ENCODE assay signal across 8 cellular contexts in genomic region chr3:183824761-183825379, GRCh38. TPM values are rescaled to one million over a fixed set of nuclear protein-coding genes. Genes with fewer than 3 reads are reported as not detected.
DNase-seq lines count a peak whose midpoint lies in the region; ATAC-seq and TF ChIP-seq lines count a peak whose summit lies in the region.

No MANE protein-coding gene starts in this region.

- no peaks in the 10 kb centered on the region for H3K36me3 ChIP-seq in ACC112 (ENCODE audit: insufficient read depth, low read length)
- peaks cover 19% of the 10 kb centered on the region for H3K36me3 ChIP-seq in HUES6 (ENCODE audit: control insufficient read depth, insufficient read depth, low read length)
- peaks cover 2 to 12% of the 10 kb centered on the region in 2 experiments for H3K36me3 ChIP-seq in trophoblast cell (ENCODE audit: control insufficient read depth in 1 of 2, insufficient read depth in 2 of 2, low read length in 2 of 2)

- peak overlapping the region; percentile 99 for H3K4me2 ChIP-seq in trophoblast cell (ENCODE audit: low read length)

- H3K4me3 Mint-ChIP-seq in activated naive CD4-positive, alpha-beta T cell treated with anti-CD3 and anti-CD28 coated beads, Interleukin-2, amount 10 ng/mL, durations not matched to agents 7 days and 5 days: peak overlapping the region; percentile 78

- ATAC-seq in GM18502 (IDR thresholded peaks at IDR 0.05; ENCODE audit: poor library complexity, unreplicated experiment): peak; percentile 39

- POLR2A ChIA-PET in GM10248 (lab: Yijun Ruan, JAX): no interaction called here

- WGBS in trophoblast cell (ENCODE audit: extremely low coverage, insufficient coverage, insufficient read length): no CpG with 5 or more reads among the region's 74 CpGs

- H3K14ac ChIP-seq in trophoblast cell (ENCODE audit: low read length): peak overlapping the region; percentile 11

- no peak for TF ChIP-seq CTCF in GM10248 (IDR thresholded peaks at IDR 0.05; ENCODE audit: control extremely low read depth, extremely low read depth, low read depth, missing control alignments)

- no peaks in the 10 kb centered on the region for H3K9me3 Mint-ChIP-seq in activated naive CD4-positive, alpha-beta T cell treated with anti-CD3 and anti-CD28 coated beads, Interleukin-2, amount 10 ng/mL, durations not matched to agents 7 days and 5 days

- H2BK120ac ChIP-seq in trophoblast cell (ENCODE audit: insufficient read depth, low read length, poor library complexity): no peak overlapping the region

- H2BK5ac ChIP-seq in trophoblast cell (ENCODE audit: low read depth, low read length, poor library complexity): no peak overlapping the region

- H3K27me3 ChIP-seq in ACC112 (ENCODE audit: insufficient read depth, low read length): no peaks in the 10 kb centered on the region
- peaks cover 12% of the 10 kb centered on the region for H3K27me3 ChIP-seq in HUES6 (ENCODE audit: control insufficient read depth, insufficient read depth, low read length)
- no peaks in the 10 kb centered on the region for H3K27me3 ChIP-seq in trophoblast cell (ENCODE audit: insufficient read depth, low read length)

- peaks cover 2% of the 10 kb centered on the region for H3K36me3 Mint-ChIP-seq in activated naive CD4-positive, alpha-beta T cell treated with anti-CD3 and anti-CD28 coated beads, Interleukin-2, amount 10 ng/mL, durations not matched to agents 7 days and 5 days

- CTCF ChIA-PET in activated naive CD4-positive, alpha-beta T cell treated with anti-CD3 and anti-CD28 coated beads, Interleukin-2, amount 10 ng/mL, durations not matched to agents 7 days and 5 days (lab: Charles Lee): interaction anchor here (1.1 kb wide), 1 partner anchor 60 kb away, joined by 4 read pairs; the partner anchor contains the start of gene PARL
- CTCF ChIA-PET in GM10248 (lab: Yijun Ruan, JAX): interaction anchor here (1.0 to 2.7 kb wide), 3 partner anchors 18 to 60 kb away, joined by 3 to 11 read pairs (median 10); partner anchors contain the start of gene PARL

- no peak overlapping the region for H4K12ac ChIP-seq in trophoblast cell (ENCODE audit: low read depth, low read length)

- no peak overlapping the region for H2AK5ac ChIP-seq in trophoblast cell (ENCODE audit: low read length)

- H3K27ac Mint-ChIP-seq in activated naive CD4-positive, alpha-beta T cell treated with anti-CD3 and anti-CD28 coated beads, Interleukin-2, amount 10 ng/mL, durations not matched to agents 7 days and 5 days: no peak overlapping the region

- no peak overlapping the region for H3K4ac ChIP-seq in trophoblast cell (ENCODE audit: low read depth, low read length)

- H3K79me1 ChIP-seq in trophoblast cell (ENCODE audit: low read length): no peaks in the 10 kb centered on the region

- H3K4me1 ChIP-seq in ACC112 (ENCODE audit: control insufficient read depth, insufficient read depth, low read length, unreplicated experiment) (no peaks in the 10 kb centered on the region), HUES6 (ENCODE audit: control insufficient read depth, insufficient read depth, low read length) (0 out of 2 replicates have a peak, but pooled peaks cover 6% of the 10 kb centered on the region), trophoblast cell (ENCODE audit: control insufficient read depth in 1 of 2, insufficient read depth in 2 of 2, low read length in 2 of 2) (peaks cover 9 to 10% of the 10 kb centered on the region in 2 experiments)

- H3K4me1 Mint-ChIP-seq in activated naive CD4-positive, alpha-beta T cell treated with anti-CD3 and anti-CD28 coated beads, Interleukin-2, amount 10 ng/mL, durations not matched to agents 7 days and 5 days: peaks cover 15% of the 10 kb centered on the region

- H4K8ac ChIP-seq in trophoblast cell (ENCODE audit: low read depth, low read length): no peak overlapping the region

- intact Hi-C loops in cardiac septum (cut with DNase I): no loop called here

- no peak overlapping the region for H3K18ac ChIP-seq in trophoblast cell (ENCODE audit: low read length)

- H3K9me3 ChIP-seq in HUES6 (ENCODE audit: control insufficient read depth, insufficient read depth, low read depth, low read length): no peaks in the 10 kb centered on the region
- H3K9me3 ChIP-seq in trophoblast cell (ENCODE audit: insufficient read depth, low read depth, low read length): no peaks in the 10 kb centered on the region

- peaks cover 28% of the 10 kb centered on the region for H3K27me3 Mint-ChIP-seq in activated naive CD4-positive, alpha-beta T cell treated with anti-CD3 and anti-CD28 coated beads, Interleukin-2, amount 10 ng/mL, durations not matched to agents 7 days and 5 days

- H2BK12ac ChIP-seq in trophoblast cell (ENCODE audit: low read length): no peak overlapping the region

- DNase-seq in activated naive CD4-positive, alpha-beta T cell treated with anti-CD3 and anti-CD28 coated beads, Interleukin-2, amount 10 ng/mL, durations not matched to agents 7 days and 5 days: peak; percentile 37
- DNase-seq in cardiac septum (ENCODE audit: low spot score): peak; percentile 73
- DNase-seq in trophoblast cell: no peak
- no peak for DNase-seq in NOMO-1 treated with dmso at 0.1 percent for 144 hours (lab: John Stamatoyannopoulos, UW; ENCODE audit: unreplicated experiment)
- DNase-seq in GM10248 (ENCODE audit: extremely low spot score): no peak

- H3K79me2 ChIP-seq in ACC112 (ENCODE audit: control insufficient read depth, insufficient read depth, low read length, unreplicated experiment) (no peaks in the 10 kb centered on the region), trophoblast cell (ENCODE audit: control insufficient read depth, insufficient read depth, low read length, poor library complexity) (no peaks in the 10 kb centered on the region)

- H2AFZ ChIP-seq in ACC112 (ENCODE audit: low read length, unreplicated experiment) (peak overlapping the region; percentile 99), trophoblast cell (ENCODE audit: insufficient read depth, low read length, poor library complexity) (peak overlapping the region; percentile 74)

- H3K9ac ChIP-seq in HUES6 (ENCODE audit: low read length): peak overlapping the region; percentile 61
- peak overlapping the region; percentile 79 for H3K9ac ChIP-seq in trophoblast cell (ENCODE audit: low read length)

- H3K4me3 ChIP-seq in ACC112 (ENCODE audit: low read depth, low read length): peak overlapping the region; percentile 95
- peak overlapping the region; percentile 88 for H3K4me3 ChIP-seq in HUES6 (ENCODE audit: low read depth, low read length)
- peak overlapping the region; percentile 84 for H3K4me3 ChIP-seq in trophoblast cell (ENCODE audit: low read depth, low read length)

- H3K23ac ChIP-seq in trophoblast cell (ENCODE audit: low read length): no peak overlapping the region

- H4K91ac ChIP-seq in trophoblast cell (ENCODE audit: low read depth, low read length): no peak overlapping the region

- H3K27ac ChIP-seq in ACC112 (ENCODE audit: low read depth, low read length): no peak overlapping the region
- H3K27ac ChIP-seq in HUES6 (ENCODE audit: low read depth, low read length): no peak overlapping the region
- H3K27ac ChIP-seq in trophoblast cell (ENCODE audit: low read depth, low read length): no peak overlapping the region

RNA-seq across cellular contexts. Expression of gene MAP6D1, which starts 0.5 kb away (rescaled TPM):
- 2.3 TPM for total RNA-seq in cardiac septum
- 3.0 and 3.5 TPM in 2 replicates for polyA plus RNA-seq in trophoblast cell (2013)

RNA-seq across cellular contexts. Expression of gene PARL, which starts 59.8 kb away (rescaled TPM):
- total RNA-seq in cardiac septum: 57.2 TPM
- 54.4 and 56.6 TPM in 2 replicates for polyA plus RNA-seq in trophoblast cell (2013)

Comparison
In these comparisons a context has a peak if more than half of its experiments do, and no peak if none do; other contexts are left out.
1. DNase-seq: peak in activated naive CD4-positive, alpha-beta T cell treated with anti-CD3 and anti-CD28 coated beads, Interleukin-2, amount 10 ng/mL, durations not matched to agents 7 days and 5 days (single experiment) and cardiac septum (single experiment); none in trophoblast cell (0 of 2), NOMO-1 treated with dmso at 0.1 percent for 144 hours (single experiment) and GM10248 (single experiment).
2. Peak in every context shown above with its lines, with median percentiles within 50 percentile points of each other: H3K4me3 ChIP-seq.